9 cellular contexts compared by ENCODE assay signal in the genomic region with DNA sequence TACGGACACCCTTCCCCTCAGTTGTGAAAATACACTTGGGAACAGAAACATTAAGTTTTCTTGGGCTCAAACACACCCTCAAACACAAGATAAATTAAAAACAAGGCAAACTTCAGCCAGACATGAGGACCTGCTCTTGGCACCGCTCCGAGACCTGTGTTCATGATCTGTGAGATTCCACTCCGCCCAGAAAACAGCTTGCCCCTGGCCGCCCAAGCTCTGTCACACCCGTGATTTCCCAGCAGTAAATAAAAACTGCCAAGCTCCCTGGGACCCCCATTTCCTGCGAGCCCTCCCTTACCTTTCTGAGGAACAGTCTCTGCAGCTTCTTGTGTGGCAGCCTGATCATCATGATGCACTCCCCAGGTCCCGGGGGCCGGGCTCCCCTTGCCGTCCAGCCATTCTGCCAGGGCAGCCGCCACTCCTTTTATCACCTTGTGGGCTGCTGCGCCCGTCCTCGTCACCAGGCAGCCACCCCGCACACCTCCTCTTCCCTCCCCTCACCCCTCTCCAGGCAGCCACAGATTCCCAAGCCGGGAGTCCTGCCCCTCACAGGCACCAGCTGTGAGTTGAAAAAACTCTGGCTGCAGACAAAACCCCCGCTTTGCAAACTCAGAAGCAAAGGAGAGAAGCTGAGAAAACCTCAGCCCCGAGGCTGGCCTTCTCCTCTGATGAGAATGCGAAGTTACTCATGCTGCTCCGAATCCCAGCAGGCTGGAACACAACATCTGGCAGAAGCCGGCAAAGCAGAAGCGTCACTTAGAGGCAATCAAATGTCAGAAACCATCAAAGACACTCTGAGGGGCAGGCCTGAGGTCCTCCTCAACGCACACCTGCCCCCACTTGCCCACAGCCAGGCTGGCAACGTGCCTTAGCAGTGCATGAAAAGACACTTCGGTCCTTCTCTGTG.
DNase-seq lines count a peak whose midpoint lies in the region; ATAC-seq and TF ChIP-seq lines count a peak whose summit lies in the region.
"Had no signal": no experiment of that assay in that cellular context is flagged by ENCODE, and none has a peak within 500 bp of the region (broad histone marks: within the 10 kb centered on the region; RNA-seq: fewer than 3 reads in every experiment).

No MANE protein-coding gene starts in this region.

- H3K9ac ChIP-seq in HUES6 (ENCODE audit: low read length), result no peak overlapping the region

- H3K27me3 ChIP-seq in HUES6 (ENCODE audit: control insufficient read depth, insufficient read depth, low read length) (no peaks in the 10 kb centered on the region), MG63 (no peaks in the 10 kb centered on the region)

- ATAC-seq in GM19351 (IDR thresholded peaks at IDR 0.05; ENCODE audit: unreplicated experiment) (no peak), HG03439 (IDR thresholded peaks at IDR 0.05; ENCODE audit: unreplicated experiment) (no peak)
- ATAC-seq: GM12878 had no signal

- H3K36me3 ChIP-seq in HUES6 (ENCODE audit: control insufficient read depth, insufficient read depth, low read length), result no peaks in the 10 kb centered on the region
- H3K36me3 ChIP-seq in MG63, result no peaks in the 10 kb centered on the region

- in situ Hi-C loops in astrocyte of the spinal cord (cut with HindIII; ENCODE audit: low sequenced_read_pairs), result no loop called here

- TF ChIP-seq CTCF in AG09309 (IDR thresholded peaks at IDR 0.05; ENCODE audit: control insufficient read depth, insufficient read depth, low read depth, low read length, missing control alignments), result no peak
- no peak for TF ChIP-seq CTCF in astrocyte of the spinal cord (IDR thresholded peaks at IDR 0.05; ENCODE audit: low read depth, low read length)

- H3K27ac ChIP-seq in HUES6 (ENCODE audit: low read depth, low read length), result no peak overlapping the region

- H3K9me3 ChIP-seq in HUES6 (ENCODE audit: control insufficient read depth, insufficient read depth, low read depth, low read length) (no peaks in the 10 kb centered on the region), MG63 (no peaks in the 10 kb centered on the region)

- DNase-seq in AG09309 (ENCODE audit: low read depth) (no peak), astrocyte of the spinal cord (ENCODE audit: low read depth, low spot score) (peak; percentile 50), mesenteric fat pad (ENCODE audit: low spot score) (peak; percentile 81), HK-2 (ENCODE audit: unreplicated experiment) (no peak), MG63 (no peak)

- H3K4me3 ChIP-seq in AG09309 (ENCODE audit: control insufficient read depth, low read depth, low read length) (peak overlapping the region; percentile 44), HUES6 (ENCODE audit: low read depth, low read length) (peak overlapping the region; percentile 18; the same call in 1 of the 2 replicates), astrocyte of the spinal cord (ENCODE audit: low read depth, low read length) (no peak overlapping the region), MG63 (no peak overlapping the region)
- H3K4me3 ChIP-seq: GM12878 had no signal

- H3K4me1 ChIP-seq in HUES6 (ENCODE audit: control insufficient read depth, insufficient read depth, low read length), result peaks cover 40% of the 10 kb centered on the region

Comparison
In these comparisons a context has a peak if more than half of its experiments do, and no peak if none do; other contexts are left out.
1. DNase-seq: peak in astrocyte of the spinal cord (single experiment) and mesenteric fat pad (single experiment); none in AG09309 (single experiment), HK-2 (single experiment) and MG63 (single experiment).
2. H3K4me3 ChIP-seq: peak in AG09309 (single experiment) and HUES6 (single experiment); none in astrocyte of the spinal cord (single experiment) and MG63 (single experiment).